Comparison of ENCODE assay signal across 10 cellular contexts in the genomic region with DNA sequence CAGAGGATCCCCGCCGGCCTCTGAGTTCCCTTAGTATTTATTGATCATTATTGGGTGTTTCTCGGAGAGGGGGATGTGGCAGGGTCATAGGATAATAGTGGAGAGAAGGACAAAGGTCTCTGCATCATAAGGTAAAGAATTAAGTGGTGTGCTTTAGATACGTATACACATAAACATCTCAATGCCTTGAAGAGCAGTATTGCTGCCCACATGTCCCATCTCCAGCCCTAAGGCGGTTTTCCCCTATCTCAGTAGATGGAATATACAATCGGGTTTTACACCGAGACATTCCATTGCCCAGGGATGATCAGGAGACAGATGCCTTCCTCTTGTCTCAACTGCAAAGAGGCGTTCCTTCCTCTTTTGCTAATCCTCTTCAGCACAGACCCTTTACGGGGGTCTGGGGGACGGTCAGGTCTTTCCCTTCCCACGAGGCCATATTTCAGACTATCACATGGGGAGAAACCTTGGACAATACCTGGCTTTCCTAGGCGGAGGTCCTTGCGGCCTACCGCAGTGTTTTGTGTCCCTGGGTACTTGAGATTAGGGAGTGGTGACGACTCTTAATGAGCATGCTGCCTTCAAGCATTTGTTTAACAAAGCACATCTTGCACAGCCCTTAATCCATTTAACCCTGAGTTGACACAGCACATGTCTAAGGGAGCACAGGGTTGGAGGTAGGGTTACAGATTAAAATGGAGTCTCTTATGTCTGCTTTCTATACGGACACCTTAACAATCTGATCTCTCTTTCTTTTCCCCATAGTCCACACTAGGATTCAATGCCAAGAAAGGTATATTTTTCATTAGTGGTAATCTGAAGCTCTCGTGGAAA. TPM values are rescaled to one million over a fixed set of nuclear protein-coding genes. Genes with fewer than 3 reads are reported as not detected.
DNase-seq lines count a peak whose midpoint lies in the region; ATAC-seq, FAIRE-seq and TF ChIP-seq lines count a peak whose summit lies in the region.
"Not testable (repeated sequence)": the region's sequence is repeated elsewhere in the genome, so short reads cannot be mapped to it uniquely, and the experiment has no call there.
"Had no signal": no experiment of that assay in that cellular context is flagged by ENCODE, and none has a peak within 500 bp of the region (broad histone marks: within the 10 kb centered on the region; RNA-seq: fewer than 3 reads in every experiment).

No MANE protein-coding gene starts in this region.

- H2AK5ac ChIP-seq in H1 (ENCODE audit: low read depth, low read length) = not testable (repeated sequence)

- H2AFZ ChIP-seq in OCI-LY7 (ENCODE audit: low read length); H1 (ENCODE audit: low read length): not testable (repeated sequence)

- not testable (repeated sequence) for H4K20me1 ChIP-seq in BLaER1; OCI-LY7 (ENCODE audit: insufficient read depth, low read length); H1 (replicated peaks in 1 of 2; ENCODE audit: control insufficient read depth in 1 of 2, insufficient read depth in 2 of 2, low read length in 2 of 2)

- H2BK5ac ChIP-seq in H1 (ENCODE audit: low read depth, low read length) = not testable (repeated sequence)

- H3K23me2 ChIP-seq in H1 (ENCODE audit: low read depth, low read length) = not testable (repeated sequence)

- peak overlapping the region; percentile 95 for H3K4me3 Mint-ChIP-seq in activated T-cell treated with anti-CD3 and anti-CD28 coated beads, Interleukin-2, amount 50 U/mL, for 4 hours
- H3K4me3 Mint-ChIP-seq in neural crest cell = peak overlapping the region; percentile 95

- not testable (repeated sequence) for H4K5ac ChIP-seq in H1 (ENCODE audit: insufficient read length, low read depth, low read length)

- not testable (repeated sequence) for H3K9ac ChIP-seq in BLaER1; H1 (replicated peaks in 1 of 4; ENCODE audit: extremely low read depth in 1 of 4, low read depth in 3 of 4, low read length in 3 of 4)
- H3K9ac ChIP-seq in HUES6 (ENCODE audit: low read length) = peak overlapping the region; percentile 43

- H3K36me3 ChIP-seq in BLaER1 = peaks cover 12% of the 10 kb centered on the region; the same call in 1 of the 2 replicates
- not testable (repeated sequence) for H3K36me3 ChIP-seq in HUES6 (ENCODE audit: control insufficient read depth, insufficient read depth, low read length); OCI-LY7 (ENCODE audit: insufficient read depth, low read length); H1 (ENCODE audit: control insufficient read depth in 2 of 4, insufficient read depth in 4 of 4, low read length in 3 of 4)

- not testable (repeated sequence) for TF ChIP-seq CTCF in OCI-LY7 (conservative IDR thresholded peaks at IDR 0.05; ENCODE audit: low read length); H1 (IDR thresholded peaks at IDR 0.05; ENCODE audit: control extremely low read depth in 1 of 3, insufficient read depth in 1 of 3, low read depth in 1 of 3, low read length in 3 of 3); neural crest cell (conservative IDR thresholded peaks at IDR 0.05)

- not testable (repeated sequence) for DNase-seq in OCI-LY7 (ENCODE audit: low spot score); activated T-cell treated with anti-CD3 and anti-CD28 coated beads, Interleukin-2, amount 50 U/mL, for 4 hours; H1 (ENCODE audit: low read depth in 1 of 2, low spot score in 2 of 2); neural crest cell (ENCODE audit: low read depth, low spot score)

- intact Hi-C loops in OCI-LY7 (cut with micrococcal nuclease; ENCODE audit: unreplicated experiment) = not testable (repeated sequence)

- H3K4me2 ChIP-seq in BLaER1 (peak overlapping the region; percentile 98; the same call in 1 of the 2 replicates), OCI-LY7 (ENCODE audit: low read length) (peak overlapping the region; percentile 95), H1 (ENCODE audit: insufficient read depth in 1 of 2, low read depth in 2 of 2, low read length in 2 of 2) (peak overlapping the region in 1 of 2 experiments; percentile 77)

- H3K4me1 ChIP-seq in BLaER1 (peaks cover 28% of the 10 kb centered on the region), OCI-LY7 (ENCODE audit: insufficient read depth, low read length, poor library complexity, severe bottlenecking) (peaks cover 24% of the 10 kb centered on the region)
- not testable (repeated sequence) for H3K4me1 ChIP-seq in HUES6 (ENCODE audit: control insufficient read depth, insufficient read depth, low read length); H1 (replicated peaks in 1 of 4; ENCODE audit: control insufficient read depth in 3 of 4, insufficient read depth in 4 of 4, low read length in 3 of 4)

- POLR2A ChIA-PET in OCI-LY7 (lab: Charles Lee); H1 (lab: Charles Lee; ENCODE audit: partially characterized antibody): not testable (repeated sequence)

- not testable (repeated sequence) for H3K23ac ChIP-seq in H1 (ENCODE audit: insufficient read length)

- TF ChIP-seq POLR2A in H1 (IDR thresholded peaks at IDR 0.05; ENCODE audit: control extremely low read depth in 1 of 2, low read depth in 2 of 2, low read length in 2 of 2) = not testable (repeated sequence)

- H3K9me3 Mint-ChIP-seq in activated T-cell treated with anti-CD3 and anti-CD28 coated beads, Interleukin-2, amount 50 U/mL, for 4 hours; neural crest cell: not testable (repeated sequence)

- H3K9me3 ChIP-seq in BLaER1; HUES6 (ENCODE audit: control insufficient read depth, insufficient read depth, low read depth, low read length); OCI-LY7 (ENCODE audit: low read length); H1 (ENCODE audit: insufficient read depth in 2 of 2, low read depth in 1 of 2, low read length in 1 of 2): not testable (repeated sequence)

- not testable (repeated sequence) for H3K79me1 ChIP-seq in H1 (ENCODE audit: low read depth, low read length)

- FAIRE-seq in H1 (lab: Jason Lieb, UNC) = not testable (repeated sequence)

- ATAC-seq in activated T-cell treated with anti-CD3 and anti-CD28 coated beads, Interleukin-2, amount 50 U/mL, for 4 hours = not testable (repeated sequence)

- H2BK12ac ChIP-seq in H1 (ENCODE audit: low read depth, low read length) = not testable (repeated sequence)

- not testable (repeated sequence) for H3K56ac ChIP-seq in H1 (replicated peaks; ENCODE audit: insufficient read length, low read depth, low read length)

- H3K4ac ChIP-seq in H1 (replicated peaks; ENCODE audit: insufficient read length, low read depth, low read length) = not testable (repeated sequence)

- H3K27me3 ChIP-seq in BLaER1; HUES6 (ENCODE audit: control insufficient read depth, insufficient read depth, low read length); H1 (replicated peaks in 1 of 4; ENCODE audit: control insufficient read depth in 3 of 4, extremely low read depth in 1 of 4, insufficient read depth in 3 of 4, low read length in 3 of 4): not testable (repeated sequence)

- H3K18ac ChIP-seq in H1 (ENCODE audit: extremely low read depth, low read length) = not testable (repeated sequence)

- not testable (repeated sequence) for H4K8ac ChIP-seq in H1 (ENCODE audit: extremely low read depth, insufficient read depth, low read length)

- not testable (repeated sequence) for H3K14ac ChIP-seq in H1 (ENCODE audit: insufficient read length)

- not testable (repeated sequence) for H2BK120ac ChIP-seq in H1 (replicated peaks; ENCODE audit: low read depth, low read length)

- not testable (repeated sequence) for H3K4me3 ChIP-seq in BLaER1; OCI-LY7 (ENCODE audit: low read depth, low read length, poor library complexity, severe bottlenecking)
- H3K4me3 ChIP-seq in HUES6 (ENCODE audit: low read depth, low read length) = peak overlapping the region; percentile 99; the same call in 1 of the 2 replicates
- H3K4me3 ChIP-seq in H1 (ENCODE audit: extremely low read depth in 1 of 4, insufficient read depth in 2 of 4, low read depth in 3 of 4, low read length in 4 of 4) = peak overlapping the region in 2 of 4 experiments; percentile 9 to 96; a peak in 3 of 8 replicates

- not testable (repeated sequence) for H3K27me3 Mint-ChIP-seq in activated T-cell treated with anti-CD3 and anti-CD28 coated beads, Interleukin-2, amount 50 U/mL, for 4 hours (ENCODE audit: low read depth); neural crest cell (ENCODE audit: low read depth)

- not testable (repeated sequence) for H2BK20ac ChIP-seq in H1 (ENCODE audit: low read length)

- TF ChIP-seq RAD21 in H1 (IDR thresholded peaks at IDR 0.05 in 1 of 2, conservative IDR thresholded peaks at IDR 0.05 in 1 of 2; ENCODE audit: low read depth in 2 of 2, low read length in 2 of 2) = not testable (repeated sequence)

- H3K27ac ChIP-seq in BLaER1; HUES6 (ENCODE audit: low read depth, low read length); OCI-LY7 (ENCODE audit: low read depth, low read length, poor library complexity, severe bottlenecking); H1 (ENCODE audit: low read depth, low read length): not testable (repeated sequence)

- H3K27ac Mint-ChIP-seq in neural crest cell (ENCODE audit: unreplicated experiment) = not testable (repeated sequence)

- H3K9me2 ChIP-seq in OCI-LY7 (ENCODE audit: insufficient read depth, low read length) = not testable (repeated sequence)

- WGBS in H1 (ENCODE audit: extremely low coverage in 1 of 2, insufficient coverage in 1 of 2, insufficient read length in 1 of 2, insufficient replicate concordance in 2 of 2, low coverage in 1 of 2, low lambda C conversion rate in 2 of 2, missing lambda C conversion rate in 1 of 2), 2 experiments = 78% methylated on average over 17 of the region's 17 CpGs; no CpG with 5 or more reads in 1 of the 2 experiments

- not testable (repeated sequence) for H2BK15ac ChIP-seq in H1 (ENCODE audit: low read length)

- CTCF ChIA-PET in OCI-LY7 (lab: Charles Lee; ENCODE audit: unreplicated experiment); H1 (lab: Charles Lee; ENCODE audit: partially characterized antibody): not testable (repeated sequence)

- H4K91ac ChIP-seq in H1 (replicated peaks; ENCODE audit: insufficient read length, low read length) = not testable (repeated sequence)

- not testable (repeated sequence) for TF ChIP-seq EP300 in H1 (IDR thresholded peaks at IDR 0.05; ENCODE audit: borderline replicate concordance in 1 of 2, low read depth in 2 of 2, low read length in 2 of 2)

- BruUV-seq in OCI-LY7 (replicated peaks; lab: Mats Ljungman, UMichigan) = not testable (repeated sequence)

- H3K4me1 Mint-ChIP-seq in activated T-cell treated with anti-CD3 and anti-CD28 coated beads, Interleukin-2, amount 50 U/mL, for 4 hours (ENCODE audit: low read depth) = peaks cover 18% of the 10 kb centered on the region
- peaks cover 38% of the 10 kb centered on the region for H3K4me1 Mint-ChIP-seq in neural crest cell

- H3K79me2 ChIP-seq in OCI-LY7 (ENCODE audit: insufficient read depth, low read depth, low read length) (peaks cover 16% of the 10 kb centered on the region), H1 (ENCODE audit: control insufficient read depth in 1 of 2, insufficient read depth in 2 of 2, low read length in 2 of 2) (peaks cover 0 to 37% of the 10 kb centered on the region in 2 experiments; a peak in 2 of 4 replicates)

- not testable (repeated sequence) for H3K36me3 Mint-ChIP-seq in activated T-cell treated with anti-CD3 and anti-CD28 coated beads, Interleukin-2, amount 50 U/mL, for 4 hours (ENCODE audit: insufficient read depth); neural crest cell (ENCODE audit: low read depth)

RNA-seq across cellular contexts. Expression of a gene that starts 1.9 kb away (rescaled TPM):
- 17.9 and 20.6 TPM in 2 replicates for total RNA-seq in OCI-LY7 (2014; rRNA removed; shearing (Covaris generic))
- total RNA-seq in OCI-LY7 (2022) = 149 and 175 TPM in 2 replicates
- total RNA-seq in activated T-cell treated with anti-CD3 and anti-CD28 coated beads, Interleukin-2, amount 50 U/mL, for 4 hours = 100 to 1,000 TPM; 179 to 202 (median 186) TPM
- 216 and 224 TPM in 2 replicates for total RNA-seq in H1 (2021; fragmentation: NEBNext Ultra II Directional; extraction: Animal tissue kit (Norgen Biotek cat#: 25700))
- 251 and 305 TPM in 2 replicates for polyA plus RNA-seq in H1 (2011; rRNA removed)
- 258 TPM for polyA plus RNA-seq in H1 (2011; cell fraction: cytosol; rRNA removed)
- 113 TPM for polyA plus RNA-seq in H1 (2011; cell fraction: nucleus; rRNA removed)
- 178 to 240 TPM (median 206 TPM) in 4 replicates for polyA plus RNA-seq in H1 (2012, experiment 1 of 2)
- 419 TPM for polyA plus RNA-seq in H1 (2012, experiment 2 of 2)
- 101 TPM for polyA plus RNA-seq in H1 (2013, experiment 1 of 2)
- polyA plus RNA-seq in H1 (2013, experiment 2 of 2) = 113 TPM
- polyA minus RNA-seq in H1 (2011; rRNA and poly(A)+ RNA removed) = 136 and 191 TPM in 2 replicates
- 110 TPM for polyA minus RNA-seq in H1 (2011; cell fraction: cytosol; rRNA and poly(A)+ RNA removed)
- 71.9 TPM for polyA minus RNA-seq in H1 (2011; cell fraction: nucleus; rRNA and poly(A)+ RNA removed)
- total RNA-seq in neural crest cell = 193 and 200 TPM in 2 replicates

RNA-seq across cellular contexts. Expression of a gene that starts 6.3 kb away (rescaled TPM):
- total RNA-seq in OCI-LY7 (2014; rRNA removed; shearing (Covaris generic)) = 4.2 and 4.5 TPM in 2 replicates
- total RNA-seq in OCI-LY7 (2022) (9.0 and 10.8 TPM in 2 replicates), neural crest cell (50.2 and 51.3 TPM in 2 replicates)
- 1 to 10 TPM in 2 of 3 donors, under 1 TPM in 1; 0.83 to 2.0 (median 1.1) TPM for total RNA-seq in activated T-cell treated with anti-CD3 and anti-CD28 coated beads, Interleukin-2, amount 50 U/mL, for 4 hours
- 4.1 and 6.1 TPM in 2 replicates for total RNA-seq in H1 (2021; fragmentation: NEBNext Ultra II Directional; extraction: Animal tissue kit (Norgen Biotek cat#: 25700))
- polyA plus RNA-seq in H1 (2011; rRNA removed) = 5.1 and 8.1 TPM in 2 replicates
- 4.9 TPM for polyA plus RNA-seq in H1 (2011; cell fraction: cytosol; rRNA removed)
- polyA plus RNA-seq in H1 (2011; cell fraction: nucleus; rRNA removed) = 5.7 TPM
- 3.4 to 4.9 TPM (median 3.8 TPM) in 4 replicates for polyA plus RNA-seq in H1 (2012, experiment 1 of 2)
- 2.4 TPM for polyA plus RNA-seq in H1 (2012, experiment 2 of 2)
- polyA plus RNA-seq in H1 (2013, experiment 1 of 2) = 5.7 TPM
- 5.1 TPM for polyA plus RNA-seq in H1 (2013, experiment 2 of 2)
- polyA minus RNA-seq in H1 (2011; rRNA and poly(A)+ RNA removed) = 1.3 and 2.4 TPM in 2 replicates
- 6.1 TPM for polyA minus RNA-seq in H1 (2011; cell fraction: cytosol; rRNA and poly(A)+ RNA removed)
- polyA minus RNA-seq in H1 (2011; cell fraction: nucleus; rRNA and poly(A)+ RNA removed) = 1.7 TPM

RNA-seq across cellular contexts. Expression of a gene that starts 51.6 kb away (rescaled TPM):
- total RNA-seq in OCI-LY7 (2014; rRNA removed; shearing (Covaris generic)) = not detected in 2 replicates
- total RNA-seq in OCI-LY7 (2022) (not detected in 2 replicates), neural crest cell (not detected in 2 replicates)
- total RNA-seq in activated T-cell treated with anti-CD3 and anti-CD28 coated beads, Interleukin-2, amount 50 U/mL, for 4 hours = not detected
- total RNA-seq in H1 (2021; fragmentation: NEBNext Ultra II Directional; extraction: Animal tissue kit (Norgen Biotek cat#: 25700)) = not detected in 2 replicates
- polyA plus RNA-seq in H1 (2011; rRNA removed) = not detected in 2 replicates
- polyA plus RNA-seq in H1 (2011; cell fraction: cytosol; rRNA removed) = not detected
- not detected for polyA plus RNA-seq in H1 (2011; cell fraction: nucleus; rRNA removed)
- 0.28 to 0.35 TPM in 2 of 4 replicates, not detected in the others for polyA plus RNA-seq in H1 (2012, experiment 1 of 2)
- not detected for polyA plus RNA-seq in H1 (2012, experiment 2 of 2)
- not detected for polyA plus RNA-seq in H1 (2013, experiment 1 of 2)
- not detected for polyA plus RNA-seq in H1 (2013, experiment 2 of 2)
- polyA minus RNA-seq in H1 (2011; rRNA and poly(A)+ RNA removed) = not detected in 2 replicates
- polyA minus RNA-seq in H1 (2011; cell fraction: cytosol; rRNA and poly(A)+ RNA removed) = not detected
- polyA minus RNA-seq in H1 (2011; cell fraction: nucleus; rRNA and poly(A)+ RNA removed) = not detected
- total RNA-seq: A172, right atrium auricular region, Right ventricle myocardium inferior, transverse colon had no signal

RNA-seq across cellular contexts. Expression of a gene that starts 57.5 kb away (rescaled TPM):
- not detected in 2 replicates for total RNA-seq in OCI-LY7 (2014; rRNA removed; shearing (Covaris generic))
- not detected in 2 replicates for total RNA-seq in OCI-LY7 (2022)
- total RNA-seq in activated T-cell treated with anti-CD3 and anti-CD28 coated beads, Interleukin-2, amount 50 U/mL, for 4 hours = not detected
- 1.0 and 1.9 TPM in 2 replicates for total RNA-seq in H1 (2021; fragmentation: NEBNext Ultra II Directional; extraction: Animal tissue kit (Norgen Biotek cat#: 25700))
- polyA plus RNA-seq in H1 (2011; rRNA removed) = 0.41 and 0.55 TPM in 2 replicates
- polyA plus RNA-seq in H1 (2011; cell fraction: cytosol; rRNA removed) = 1.2 TPM
- polyA plus RNA-seq in H1 (2011; cell fraction: nucleus; rRNA removed) = 0.67 TPM
- 1.1 to 1.7 TPM (median 1.2 TPM) in 4 replicates for polyA plus RNA-seq in H1 (2012, experiment 1 of 2)
- 1.7 TPM for polyA plus RNA-seq in H1 (2012, experiment 2 of 2)
- polyA plus RNA-seq in H1 (2013, experiment 1 of 2) = 0.97 TPM
- 0.88 TPM for polyA plus RNA-seq in H1 (2013, experiment 2 of 2)
- 0.80 and 1.5 TPM in 2 replicates for polyA minus RNA-seq in H1 (2011; rRNA and poly(A)+ RNA removed)
- polyA minus RNA-seq in H1 (2011; cell fraction: cytosol; rRNA and poly(A)+ RNA removed) = 1.3 TPM
- 0.70 TPM for polyA minus RNA-seq in H1 (2011; cell fraction: nucleus; rRNA and poly(A)+ RNA removed)
- total RNA-seq in neural crest cell = 0.16 and 0.20 TPM in 2 replicates
- total RNA-seq: A172 had no signal
